In genomic region chr13:81223784-81224501, GRCh38 we compare ENCODE assay signal across 17 cellular contexts.
"Had no signal": no experiment of that assay in that cellular context is flagged by ENCODE, and none has a peak within 500 bp of the region (broad histone marks: within the 10 kb centered on the region; RNA-seq: fewer than 3 reads in every experiment).

No MANE protein-coding gene starts in this region.

- H3K36me3 ChIP-seq: esophagus squamous epithelium, gastroesophageal sphincter, neutrophil, suprapubic skin, thyroid gland had no signal

- H3K4me3 Mint-ChIP-seq: natural killer cell; stimulated activated effector memory CD8-positive, alpha-beta T cell treated with anti-CD3 and anti-CD28 coated beads, Interleukin-12 subunit alpha, Interleukin-12 subunit beta, amount 100 ng/mL, for 72 hours had no signal

- H3K27ac Mint-ChIP-seq: natural killer cell; stimulated activated effector memory CD8-positive, alpha-beta T cell treated with anti-CD3 and anti-CD28 coated beads, Interleukin-12 subunit alpha, Interleukin-12 subunit beta, amount 100 ng/mL, for 72 hours had no signal

- H3K4me1 ChIP-seq: esophagus squamous epithelium, gastroesophageal sphincter, suprapubic skin, thyroid gland had no signal

- H3K36me3 Mint-ChIP-seq: natural killer cell; stimulated activated effector memory CD8-positive, alpha-beta T cell treated with anti-CD3 and anti-CD28 coated beads, Interleukin-12 subunit alpha, Interleukin-12 subunit beta, amount 100 ng/mL, for 72 hours had no signal

- H3K4me3 ChIP-seq: esophagus squamous epithelium, gastroesophageal sphincter, suprapubic skin, thyroid gland had no signal

- H3K27ac ChIP-seq: esophagus squamous epithelium, gastroesophageal sphincter, neutrophil, suprapubic skin, thyroid gland had no signal

- FAIRE-seq: colon, kidney had no signal

- H3K9me3 ChIP-seq: esophagus squamous epithelium, gastroesophageal sphincter, neutrophil, suprapubic skin, thyroid gland had no signal

- DNase-seq: cerebellar nuclear complex; dermis blood vessel endothelial cell; esophagus squamous epithelium; foreskin fibroblast; kidney; mammary epithelial cell; natural killer cell; right cardiac atrium; stimulated activated CD4-positive, alpha-beta T cell treated with anti-CD3 and anti-CD28 coated beads, Interleukin-4, amount 100 ng/mL, for 1 hour; stimulated activated CD8-positive, alpha-beta memory T cell treated with anti-CD3 and anti-CD28 coated beads, Interleukin-4, amount 100 ng/mL, for 48 hours; stimulated activated naive CD8-positive, alpha-beta T cell treated with anti-CD3 and anti-CD28 coated beads, Interleukin-15, Interleukin-2, amounts not matched to agents 100 U/mL and 50 U/mL, for 24 hours; thyroid gland had no signal

- H3K4me1 Mint-ChIP-seq: natural killer cell; stimulated activated effector memory CD8-positive, alpha-beta T cell treated with anti-CD3 and anti-CD28 coated beads, Interleukin-12 subunit alpha, Interleukin-12 subunit beta, amount 100 ng/mL, for 72 hours had no signal

- H3K27me3 ChIP-seq: esophagus squamous epithelium, gastroesophageal sphincter, neutrophil, suprapubic skin, thyroid gland had no signal
